Comparison of ENCODE assay signal across 27 cellular contexts in the genomic region with DNA sequence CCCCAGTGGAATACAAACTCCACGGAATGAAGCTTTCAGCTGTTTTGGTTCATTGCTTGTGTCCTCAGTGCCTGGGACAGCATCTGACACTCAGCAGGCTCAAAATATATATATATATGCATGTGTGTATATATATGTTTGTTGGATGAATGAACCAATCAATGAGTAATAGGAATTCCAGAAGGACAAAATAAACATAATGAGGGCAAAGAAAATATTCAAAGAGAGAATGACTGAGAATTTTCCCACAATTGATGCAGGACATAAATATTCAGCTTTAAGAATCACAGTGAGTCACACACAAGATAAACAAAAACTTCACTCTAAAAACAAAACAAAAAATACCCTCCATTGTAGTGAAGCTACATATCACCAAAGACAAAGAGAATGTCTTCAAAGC.
A peak's percentile ranks its signal among the peaks of the same experiment; 100 is the strongest.
DNase-seq lines count a peak whose midpoint lies in the region; ATAC-seq, FAIRE-seq and TF ChIP-seq lines count a peak whose summit lies in the region.
"Had no signal": no experiment of that assay in that cellular context is flagged by ENCODE, and none has a peak within 500 bp of the region (broad histone marks: within the 10 kb centered on the region; RNA-seq: fewer than 3 reads in every experiment).

No MANE protein-coding gene starts in this region.

- H3K27ac ChIP-seq in mesenchymal stem cell (ENCODE audit: low read length, poor library complexity, severe bottlenecking) (no peak overlapping the region), RWPE1 (no peak overlapping the region)
- H3K27ac ChIP-seq: esophagus muscularis mucosa, ovary had no signal

- peaks cover 7% of the 10 kb centered on the region for H3K9me3 Mint-ChIP-seq in T-helper 2 cell treated with Interferon-gamma antibody and Interleukin-4, amounts not matched to agents 5 μg/mL and 100 μg/mL, for 36 hours
- peaks cover 22% of the 10 kb centered on the region for H3K9me3 Mint-ChIP-seq in WTC11
- H3K9me3 Mint-ChIP-seq: activated naive CD4-positive, alpha-beta T cell treated with anti-CD3 and anti-CD28 coated beads, Interleukin-2, amount 50 U/mL, for 24 hours; natural killer cell treated with Interleukin-12 subunit alpha and Interleukin-12 subunit beta and Interleukin-15 and Interleukin-18, amount 100 ng/mL, for 72 hours had no signal

- no peak overlapping the region for H2BK5ac ChIP-seq in mesenchymal stem cell (ENCODE audit: low read depth, low read length, poor library complexity, severe bottlenecking)

- H4K91ac ChIP-seq in mesenchymal stem cell (ENCODE audit: low read length): no peak overlapping the region

- peaks cover 4% of the 10 kb centered on the region for H3K27me3 ChIP-seq in bronchial epithelial cell (ENCODE audit: control insufficient read depth, insufficient read depth, low read length)
- peaks cover 0 to 16% of the 10 kb centered on the region in 2 experiments for H3K27me3 ChIP-seq in mesenchymal stem cell (ENCODE audit: control insufficient read depth in 1 of 2, insufficient read depth in 1 of 2, low read length in 2 of 2)
- H3K27me3 ChIP-seq: esophagus muscularis mucosa, ovary had no signal

- H4K8ac ChIP-seq in mesenchymal stem cell (ENCODE audit: low read length): no peak overlapping the region

- H3K4me1 ChIP-seq in mesenchymal stem cell (ENCODE audit: control insufficient read depth, insufficient read depth, low read depth, low read length): no peaks in the 10 kb centered on the region
- H3K4me1 ChIP-seq: esophagus muscularis mucosa, HAP-1 had no signal

- no peak overlapping the region for H3K18ac ChIP-seq in mesenchymal stem cell (ENCODE audit: low read depth in 1 of 2, low read length in 2 of 2)

- H3K23ac ChIP-seq in mesenchymal stem cell (ENCODE audit: low read length in 2 of 2): no peak overlapping the region

- H3K4me3 Mint-ChIP-seq in T-helper 2 cell treated with Interferon-gamma antibody and Interleukin-4, amounts not matched to agents 5 μg/mL and 100 μg/mL, for 36 hours: no peak overlapping the region
- H3K4me3 Mint-ChIP-seq in WTC11: no peak overlapping the region
- H3K4me3 Mint-ChIP-seq: activated CD4-positive, alpha-beta T cell treated with anti-CD3 and anti-CD28 coated beads, Interleukin-2, amount 10 ng/mL, durations not matched to agents 24 days and 14 days; activated naive CD4-positive, alpha-beta T cell treated with anti-CD3 and anti-CD28 coated beads, Interleukin-2, amount 50 U/mL, for 24 hours; activated T-helper 1 cell treated with anti-CD3 and anti-CD28 coated beads, Interleukin-12 subunit alpha, Interleukin-12 subunit beta, Interleukin-2, Interleukin-4 antibody, amounts not matched to agents 30 ng/mL and 10 ng/mL and 1 ng/mL, durations not matched to agents 14 hours and 24 hours and 36 hours; natural killer cell treated with Interleukin-12 subunit alpha and Interleukin-12 subunit beta and Interleukin-15 and Interleukin-18, amount 100 ng/mL, for 72 hours had no signal

- H2AFZ ChIP-seq in mesenchymal stem cell (ENCODE audit: low read depth, low read length): no peak overlapping the region

- H3K27me3 Mint-ChIP-seq in T-helper 2 cell treated with Interferon-gamma antibody and Interleukin-4, amounts not matched to agents 5 μg/mL and 100 μg/mL, for 36 hours (ENCODE audit: low read depth): peaks cover 14% of the 10 kb centered on the region
- peaks cover 5% of the 10 kb centered on the region for H3K27me3 Mint-ChIP-seq in WTC11 (ENCODE audit: low read depth)
- H3K27me3 Mint-ChIP-seq: activated naive CD4-positive, alpha-beta T cell treated with anti-CD3 and anti-CD28 coated beads, Interleukin-2, amount 50 U/mL, for 24 hours had no signal

- H2BK120ac ChIP-seq in mesenchymal stem cell (ENCODE audit: low read depth, low read length): no peak overlapping the region

- no peak for ATAC-seq in WTC11
- ATAC-seq: natural killer cell treated with Interleukin-12 subunit alpha and Interleukin-12 subunit beta and Interleukin-15 and Interleukin-18, amount 100 ng/mL, for 72 hours; right cardiac atrium had no signal

- no peak overlapping the region for H3K4ac ChIP-seq in mesenchymal stem cell (ENCODE audit: low read depth in 1 of 2, low read length in 2 of 2)

- POLR2A ChIA-PET in RWPE1 (lab: Yijun Ruan, JAX; ENCODE audit: low non-redundant PET): interaction anchor here (0.6 kb wide), 1 partner anchor 69 kb away, joined by 3 read pairs; no protein-coding TSS in a partner anchor
- POLR2A ChIA-PET in WTC11 (lab: Charles Lee): no interaction called here

- no peak overlapping the region for H3K14ac ChIP-seq in mesenchymal stem cell (ENCODE audit: low read length in 2 of 2)

- no peaks in the 10 kb centered on the region for H3K36me3 Mint-ChIP-seq in T-helper 2 cell treated with Interferon-gamma antibody and Interleukin-4, amounts not matched to agents 5 μg/mL and 100 μg/mL, for 36 hours (ENCODE audit: low read depth)
- no peaks in the 10 kb centered on the region for H3K36me3 Mint-ChIP-seq in WTC11
- H3K36me3 Mint-ChIP-seq: activated naive CD4-positive, alpha-beta T cell treated with anti-CD3 and anti-CD28 coated beads, Interleukin-2, amount 50 U/mL, for 24 hours had no signal

- peaks cover 2% of the 10 kb centered on the region for H3K4me1 Mint-ChIP-seq in T-helper 2 cell treated with Interferon-gamma antibody and Interleukin-4, amounts not matched to agents 5 μg/mL and 100 μg/mL, for 36 hours (ENCODE audit: low read depth)
- H3K4me1 Mint-ChIP-seq in WTC11: no peaks in the 10 kb centered on the region
- H3K4me1 Mint-ChIP-seq: activated naive CD4-positive, alpha-beta T cell treated with anti-CD3 and anti-CD28 coated beads, Interleukin-2, amount 50 U/mL, for 24 hours had no signal

- H3K27ac Mint-ChIP-seq in T-helper 2 cell treated with Interferon-gamma antibody and Interleukin-4, amounts not matched to agents 5 μg/mL and 100 μg/mL, for 36 hours: no peak overlapping the region
- no peak overlapping the region for H3K27ac Mint-ChIP-seq in WTC11
- H3K27ac Mint-ChIP-seq: activated CD4-positive, alpha-beta T cell treated with anti-CD3 and anti-CD28 coated beads, Interleukin-2, amount 10 ng/mL, durations not matched to agents 24 days and 14 days; activated naive CD4-positive, alpha-beta T cell treated with anti-CD3 and anti-CD28 coated beads, Interleukin-2, amount 50 U/mL, for 24 hours; activated T-helper 1 cell treated with anti-CD3 and anti-CD28 coated beads, Interleukin-12 subunit alpha, Interleukin-12 subunit beta, Interleukin-2, Interleukin-4 antibody, amounts not matched to agents 30 ng/mL and 10 ng/mL and 1 ng/mL, durations not matched to agents 14 hours and 24 hours and 36 hours; natural killer cell treated with Interleukin-12 subunit alpha and Interleukin-12 subunit beta and Interleukin-15 and Interleukin-18, amount 100 ng/mL, for 72 hours had no signal

- H3K9me3 ChIP-seq in mesenchymal stem cell (ENCODE audit: control insufficient read depth, low read length): no peaks in the 10 kb centered on the region
- H3K9me3 ChIP-seq: HAP-1, ovary had no signal

- FAIRE-seq in bronchial epithelial cell (lab: Jason Lieb, UNC): no peak
- FAIRE-seq: G401.6, HTR-8/SVneo had no signal

- WGBS in mesenchymal stem cell: no CpG with 5 or more reads among the region's 1 CpG

- H3K4me2 ChIP-seq in mesenchymal stem cell (ENCODE audit: low read length, poor library complexity, severe bottlenecking): no peak overlapping the region

- H3K79me1 ChIP-seq in mesenchymal stem cell (replicated peaks; ENCODE audit: low read length, poor library complexity, severe bottlenecking): no peaks in the 10 kb centered on the region

- DNase-seq in EH (ENCODE audit: low read depth) (peak; percentile 73), NCI-H460 (ENCODE audit: extremely low read depth, low read depth) (peak; percentile 14), bronchial epithelial cell (ENCODE audit: low read depth) (peak; percentile 57), mesenchymal stem cell (peak; percentile 46), RWPE1 (ENCODE audit: low spot score) (no peak), WTC11 (ENCODE audit: low spot score) (no peak)
- DNase-seq in T-helper 2 cell treated with Interferon-gamma antibody and Interleukin-4, amounts not matched to agents 5 μg/mL and 100 μg/mL, for 36 hours (ENCODE audit: low spot score): no peak
- DNase-seq in stimulated activated naive CD4-positive, alpha-beta T cell treated with Interleukin-2 at 50 U/mL for 16 hours (lab: John Stamatoyannopoulos, UW): no peak
- DNase-seq: activated CD4-positive, alpha-beta T cell treated with anti-CD3 and anti-CD28 coated beads, Interleukin-2, amount 10 ng/mL, durations not matched to agents 24 days and 14 days; C1 segment of cervical spinal cord; effector CD8-positive, alpha-beta T cell; NCI-H1092 treated with DMSO at 0.1 percent for 48 hours; NCI-H2029; NCI-H345; OCI-M1; ovary; right cardiac atrium; SHP77 treated with DMSO at 0.1 percent for 48 hours; substantia nigra; T-helper 1 cell had no signal

- no peak overlapping the region for H2AK5ac ChIP-seq in mesenchymal stem cell (ENCODE audit: low read length, severe bottlenecking)

- no peak overlapping the region for H2BK15ac ChIP-seq in mesenchymal stem cell (ENCODE audit: low read depth, poor library complexity, severe bottlenecking)

- H3K36me3 ChIP-seq in bronchial epithelial cell (ENCODE audit: control insufficient read depth, insufficient read depth, low read length) (no peaks in the 10 kb centered on the region), mesenchymal stem cell (ENCODE audit: control insufficient read depth in 1 of 2, insufficient read depth in 2 of 2, low read depth in 1 of 2, low read length in 2 of 2) (no peaks in the 10 kb centered on the region)
- H3K36me3 ChIP-seq: HAP-1, ovary had no signal

- CTCF ChIA-PET in RWPE1 (lab: Yijun Ruan, JAX): interaction anchor here (0.7 kb wide), 1 partner anchor 99 kb away, joined by 4 read pairs; no protein-coding TSS in a partner anchor
- CTCF ChIA-PET in WTC11 (lab: Charles Lee): interaction anchor here (1.4 kb wide), 1 partner anchor 88 kb away, joined by 3 read pairs; no protein-coding TSS in a partner anchor

- H3K4me3 ChIP-seq in bronchial epithelial cell (ENCODE audit: low read depth, low read length) (no peak overlapping the region), mesenchymal stem cell (ENCODE audit: insufficient read depth in 1 of 2, low read depth in 1 of 2, low read length in 2 of 2) (no peak overlapping the region)
- H3K4me3 ChIP-seq: esophagus muscularis mucosa, HAP-1, ovary had no signal

- TF ChIP-seq CTCF in bronchial epithelial cell (IDR thresholded peaks at IDR 0.05; ENCODE audit: insufficient read depth, low read length, severe bottlenecking) (no peak), RWPE1 (conservative IDR thresholded peaks at IDR 0.05; ENCODE audit: low read depth) (no peak), WTC11 (IDR thresholded peaks at IDR 0.05) (no peak)

- no peak overlapping the region for H2BK12ac ChIP-seq in mesenchymal stem cell (ENCODE audit: low read length in 2 of 2)

- no peak overlapping the region for H3K9ac ChIP-seq in mesenchymal stem cell (ENCODE audit: low read length)

Comparison
In these comparisons a context has a peak if more than half of its experiments do, and no peak if none do; other contexts are left out.
1. DNase-seq: peak in EH (single experiment), NCI-H460 (single experiment), bronchial epithelial cell (single experiment) and mesenchymal stem cell (single experiment); none in T-helper 2 cell treated with Interferon-gamma antibody and Interleukin-4, amounts not matched to agents 5 μg/mL and 100 μg/mL, for 36 hours (single experiment), stimulated activated naive CD4-positive, alpha-beta T cell treated with Interleukin-2 at 50 U/mL for 16 hours (single experiment), RWPE1 (single experiment) and WTC11 (single experiment).